In genomic region chr1:81634294-81634693, GRCh38 we compare ENCODE assay signal across 23 cellular contexts.
"Had no signal": no experiment of that assay in that cellular context is flagged by ENCODE, and none has a peak within 500 bp of the region (broad histone marks: within the 10 kb centered on the region; RNA-seq: fewer than 3 reads in every experiment).

No MANE protein-coding gene starts in this region.

- H3K27ac ChIP-seq: colonic mucosa, coronary artery, dorsolateral prefrontal cortex, epithelial cell of prostate, esophagus muscularis mucosa, esophagus squamous epithelium, foreskin keratinocyte, gastrocnemius medialis, gastroesophageal sphincter, heart left ventricle, heart right ventricle had no signal

- H3K4me3 ChIP-seq: colonic mucosa, coronary artery, dorsolateral prefrontal cortex, esophagus muscularis mucosa, esophagus squamous epithelium, gastrocnemius medialis, gastroesophageal sphincter, heart left ventricle, heart right ventricle had no signal

- H3K4me1 ChIP-seq: colonic mucosa, esophagus muscularis mucosa, esophagus squamous epithelium, foreskin keratinocyte, gastrocnemius medialis, gastroesophageal sphincter, heart left ventricle, heart right ventricle had no signal

- H3K9me3 ChIP-seq: colonic mucosa, esophagus muscularis mucosa, esophagus squamous epithelium, gastrocnemius medialis, gastroesophageal sphincter had no signal

- H3K36me3 ChIP-seq: colonic mucosa, esophagus muscularis mucosa, esophagus squamous epithelium, gastrocnemius medialis, gastroesophageal sphincter, heart left ventricle, heart right ventricle had no signal

- DNase-seq: colonic mucosa; cortex of kidney; dermis blood vessel endothelial cell; dorsolateral prefrontal cortex; effector CD4-positive, alpha-beta T cell; effector CD8-positive, alpha-beta T cell; effector memory CD4-positive, alpha-beta T cell; effector memory CD8-positive, alpha-beta T cell; endodermal cell; erythroblast; esophagus squamous epithelium; foreskin fibroblast; foreskin keratinocyte; foreskin melanocyte; gastrocnemius medialis; glutamatergic neuron; head of caudate nucleus; heart left ventricle; heart right ventricle had no signal

- H3K27me3 ChIP-seq: colonic mucosa, dorsolateral prefrontal cortex, esophagus muscularis mucosa, esophagus squamous epithelium, foreskin keratinocyte, gastrocnemius medialis, gastroesophageal sphincter, heart left ventricle, heart right ventricle had no signal
